Comparison of ENCODE assay signal across 39 cellular contexts in the genomic region with DNA sequence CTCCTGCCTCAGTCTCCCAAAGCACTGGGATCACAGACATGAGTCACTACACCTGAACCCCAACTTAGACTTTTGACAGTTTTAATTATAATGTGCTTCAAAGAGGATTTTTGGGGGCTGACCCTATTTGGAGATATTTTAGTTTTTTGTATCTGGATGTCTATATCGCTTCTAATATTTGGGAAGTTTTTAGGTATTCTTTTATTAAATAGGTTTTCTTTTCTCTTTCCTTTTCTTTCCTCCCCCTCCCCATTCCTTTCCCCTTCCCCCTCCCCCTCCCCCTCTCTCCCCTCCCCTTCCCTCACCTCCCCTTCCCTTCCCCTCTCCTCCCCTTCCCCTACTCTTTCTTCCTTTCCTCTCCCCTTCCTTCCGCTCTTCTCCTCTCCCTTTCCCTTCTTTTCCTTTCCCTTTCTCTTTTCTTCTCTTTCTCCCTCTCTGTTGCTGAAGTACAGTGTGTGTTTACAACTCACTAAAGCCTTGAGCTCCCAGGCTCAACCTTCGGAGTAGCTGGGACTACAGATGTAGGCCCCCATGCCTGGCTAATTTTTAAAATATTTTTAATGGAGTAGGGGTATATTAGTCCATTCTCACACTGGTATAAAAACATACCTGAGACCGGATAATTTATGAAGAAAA. TPM values are rescaled to one million over a fixed set of nuclear protein-coding genes. Genes with fewer than 3 reads are reported as not detected.
"Had no signal": no experiment of that assay in that cellular context is flagged by ENCODE, and none has a peak within 500 bp of the region (broad histone marks: within the 10 kb centered on the region; RNA-seq: fewer than 3 reads in every experiment).

No MANE protein-coding gene starts in this region.

- FAIRE-seq: astrocyte, bronchial epithelial cell had no signal

- H3K27me3 ChIP-seq: adrenal gland, ascending aorta, body of pancreas, brain microvascular endothelial cell, breast epithelium, cardiac muscle cell had no signal

- ATAC-seq: activated naive CD4-positive, alpha-beta T cell treated with anti-CD3 and anti-CD28 coated beads, Interleukin-2, amount 50 U/mL, for 72 hours; activated naive CD8-positive, alpha-beta T cell treated with anti-CD3 and anti-CD28 coated beads, Interleukin-2, amount 50 U/mL, for 24 hours; activated T-cell treated with anti-CD3 and anti-CD28 coated beads, Interleukin-2, amount 50 U/mL, for 4 hours; activated T-cell treated with anti-CD3 and anti-CD28 coated beads, Interleukin-2, amount 50 U/mL, for 72 hours; activated T-helper 17 cell treated with anti-CD3 and anti-CD28 coated beads, Interleukin-2, amount 50 U/mL, for 72 hours; body of pancreas had no signal

- H3K4me1 ChIP-seq: adrenal gland, ascending aorta, body of pancreas, breast epithelium had no signal

- H3K27ac ChIP-seq: adrenal gland, ascending aorta, body of pancreas, brain microvascular endothelial cell, breast epithelium, cardiac muscle cell had no signal

- DNase-seq: activated effector memory CD4-positive, alpha-beta T cell treated with anti-CD3 and anti-CD28 coated beads, Interleukin-2, amount 50 U/mL, for 16 hours; activated effector memory CD4-positive, alpha-beta T cell treated with Interleukin-2 at 50 U/mL for 16 hours; activated gamma-delta T cell; activated gamma-delta T cell treated with Interleukin-2 at 50 U/mL for 16 hours; activated naive CD4-positive, alpha-beta T cell treated with anti-CD3 and anti-CD28 coated beads for 36 hours; activated naive CD4-positive, alpha-beta T cell treated with anti-CD3 and anti-CD28 coated beads, Interleukin-2, amount 10 ng/mL, durations not matched to agents 7 days and 5 days; activated naive CD4-positive, alpha-beta T cell treated with anti-CD3 and anti-CD28 coated beads, Interleukin-2, amount 50 U/mL, for 16 hours; activated naive CD4-positive, alpha-beta T cell treated with Interleukin-2 at 50 U/mL for 16 hours; activated naive CD8-positive, alpha-beta T cell treated with anti-CD3 and anti-CD28 coated beads for 36 hours; activated naive CD8-positive, alpha-beta T cell treated with anti-CD3 and anti-CD28 coated beads, Interleukin-2, amount 10 ng/mL, durations not matched to agents 7 days and 5 days; activated naive CD8-positive, alpha-beta T cell treated with anti-CD3 and anti-CD28 coated beads, Interleukin-2, amount 50 U/mL, for 24 hours; activated T-cell treated with anti-CD3 and anti-CD28 coated beads, Interleukin-2, amount 50 U/mL, for 1 hour; activated T-cell treated with anti-CD3 and anti-CD28 coated beads, Interleukin-2, amount 50 U/mL, for 24 hours; activated T-cell treated with anti-CD3 and anti-CD28 coated beads, Interleukin-2, amount 50 U/mL, for 4 hours; activated T-cell treated with anti-CD3 and anti-CD28 coated beads, Interleukin-2, amount 50 U/mL, for 48 hours; activated T-cell treated with anti-CD3 and anti-CD28 coated beads, Interleukin-2, amount 50 U/mL, for 72 hours; adrenal gland; amniotic stem cell; amygdala; anterior cingulate cortex; aorta; body of pancreas; brain microvascular endothelial cell; caudate nucleus; central memory CD4-positive, alpha-beta T cell; cerebellar nuclear complex had no signal

- H3K9me3 ChIP-seq: adrenal gland had no signal

- H3K36me3 ChIP-seq: adrenal gland, ascending aorta, brain microvascular endothelial cell, breast epithelium, cardiac muscle cell had no signal

- H3K4me3 ChIP-seq: adrenal gland, ascending aorta, body of pancreas, breast epithelium, cardiac muscle cell had no signal

RNA-seq across cellular contexts. Expression of a gene that starts 24.4 kb away (rescaled TPM):
- total RNA-seq: activated naive CD4-positive, alpha-beta T cell treated with anti-CD3 and anti-CD28 coated beads for 36 hours; activated naive CD4-positive, alpha-beta T cell treated with anti-CD3 and anti-CD28 coated beads, Interleukin-2, amount 50 U/mL, for 72 hours; activated naive CD8-positive, alpha-beta T cell treated with anti-CD3 and anti-CD28 coated beads for 36 hours; activated naive CD8-positive, alpha-beta T cell treated with anti-CD3 and anti-CD28 coated beads, Interleukin-2, amount 10 ng/mL, durations not matched to agents 7 days and 5 days; activated T-cell treated with anti-CD3 and anti-CD28 coated beads, Interleukin-2, amount 50 U/mL, for 4 hours; activated T-cell treated with anti-CD3 and anti-CD28 coated beads, Interleukin-2, amount 50 U/mL, for 72 hours; activated T-helper 1 cell treated with anti-CD3 and anti-CD28 coated beads, Interleukin-12 subunit alpha, Interleukin-12 subunit beta, Interleukin-2, Interleukin-4 antibody, amounts not matched to agents 30 ng/mL and 10 ng/mL and 1 ng/mL, durations not matched to agents 14 hours and 24 hours and 36 hours; activated T-helper 17 cell treated with anti-CD3 and anti-CD28 coated beads, Interleukin-2, amount 50 U/mL, for 72 hours; activated T-helper 2 cell treated with anti-CD3 and anti-CD28 coated beads, Interferon-gamma antibody, Interleukin-2, Interleukin-4, amounts not matched to agents 10 μg/mL and 5 μg/mL and 100 μg/mL, durations not matched to agents 14 hours and 24 hours and 36 hours; aorta; ascending aorta; astrocyte; body of pancreas; breast epithelium; bronchial epithelial cell; cardiac muscle cell; cardiac septum; cerebellum; chondrocyte had no signal
- polyA plus RNA-seq: adipose tissue, adrenal gland, aorta, cardiac muscle cell had no signal
